11 cellular contexts compared by ENCODE assay signal in the genomic region with DNA sequence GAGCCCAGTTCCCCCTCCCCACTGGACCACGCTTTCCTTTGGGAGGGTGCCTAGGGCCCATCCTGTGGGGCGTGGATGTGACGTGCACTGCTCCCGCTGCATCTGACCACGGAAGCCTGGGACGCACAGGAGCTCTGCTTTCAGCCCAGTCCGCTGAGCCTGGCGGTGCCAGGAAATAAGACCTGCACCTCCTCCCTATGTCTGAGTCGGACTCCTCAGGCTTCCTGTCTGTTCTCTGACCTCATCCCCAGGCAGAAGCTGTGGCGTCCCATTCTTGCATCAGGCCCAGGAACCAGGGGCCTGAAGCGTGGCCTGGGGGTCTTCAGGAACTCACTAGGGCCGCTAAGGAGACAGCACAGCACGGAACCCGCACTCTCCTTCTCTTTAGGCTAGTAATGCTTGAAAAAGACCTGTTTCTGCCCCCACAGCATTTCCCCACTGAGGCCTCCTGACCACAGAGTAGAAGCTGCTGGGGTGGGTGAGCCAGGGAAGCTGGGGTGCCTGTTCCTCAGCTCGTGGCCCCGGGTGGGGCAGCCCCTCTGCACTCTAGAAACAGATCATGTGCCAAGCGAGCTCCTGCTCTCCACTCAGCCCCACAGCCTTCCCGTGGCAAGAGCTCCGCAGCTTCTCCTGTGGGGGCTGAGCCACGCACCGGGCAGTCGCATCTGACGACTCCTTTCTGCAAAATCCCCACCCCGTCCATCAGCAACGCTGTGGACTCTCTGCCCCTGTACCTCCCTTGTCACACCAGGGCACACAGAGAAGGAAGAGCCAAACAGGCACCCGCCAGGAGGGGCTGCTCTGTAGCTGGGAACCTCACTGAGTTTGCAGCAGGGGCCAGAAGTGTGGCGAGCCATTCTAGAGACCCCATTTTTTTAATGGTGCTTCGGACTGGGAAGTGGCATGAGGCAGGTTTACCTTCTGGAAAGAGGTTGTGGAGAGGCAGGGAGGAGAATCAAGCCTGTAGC. TPM values are rescaled to one million over a fixed set of nuclear protein-coding genes. Genes with fewer than 3 reads are reported as not detected.
A peak's percentile ranks its signal among the peaks of the same experiment; 100 is the strongest.
DNase-seq lines count a peak whose midpoint lies in the region; ATAC-seq and TF ChIP-seq lines count a peak whose summit lies in the region.
"Had no signal": no experiment of that assay in that cellular context is flagged by ENCODE, and none has a peak within 500 bp of the region (broad histone marks: within the 10 kb centered on the region; RNA-seq: fewer than 3 reads in every experiment).

No MANE protein-coding gene starts in this region.

- no peaks in the 10 kb centered on the region for H3K36me3 Mint-ChIP-seq in activated CD4-positive, alpha-beta T cell treated with anti-CD3 and anti-CD28 coated beads for 36 hours (ENCODE audit: low read depth)

- 72% methylated on average over 22 of the region's 28 CpGs for WGBS in SK-N-SH (ENCODE audit: low lambda C conversion rate)

- H2AFZ ChIP-seq in SK-N-SH (ENCODE audit: low read depth) = peak overlapping the region; percentile 65
- no peak overlapping the region for H2AFZ ChIP-seq in fibroblast of lung (ENCODE audit: low read length)

- no peaks in the 10 kb centered on the region for H4K20me1 ChIP-seq in SK-N-SH (ENCODE audit: insufficient read depth)
- H4K20me1 ChIP-seq in fibroblast of lung (ENCODE audit: control insufficient read depth, extremely low read depth, insufficient read depth, low read length) = no peaks in the 10 kb centered on the region

- H3K4me1 Mint-ChIP-seq in activated CD4-positive, alpha-beta T cell treated with anti-CD3 and anti-CD28 coated beads for 36 hours = peaks cover 10% of the 10 kb centered on the region

- POLR2A ChIA-PET in activated CD4-positive, alpha-beta T cell treated with anti-CD3 and anti-CD28 coated beads for 36 hours (lab: Charles Lee) = no interaction called here
- POLR2A ChIA-PET in SK-N-SH (lab: Yijun Ruan, JAX) = no interaction called here

- no peak overlapping the region for H3K4me3 ChIP-seq in SK-N-SH (ENCODE audit: low read depth in 2 of 2, low read length in 1 of 2)
- H3K4me3 ChIP-seq in fibroblast of lung (replicated peaks in 1 of 4; ENCODE audit: control extremely low read depth in 1 of 4, insufficient read depth in 1 of 4, low read depth in 3 of 4, low read length in 4 of 4) = no peak overlapping the region
- H3K4me3 ChIP-seq in skeletal muscle cell (ENCODE audit: low read depth, low read length) = no peak overlapping the region

- TF ChIP-seq RAD21 in SK-N-SH (IDR thresholded peaks at IDR 0.05; ENCODE audit: low read length) = no peak

- no peaks in the 10 kb centered on the region for H3K36me3 ChIP-seq in SK-N-SH (replicated peaks in 1 of 2; ENCODE audit: control insufficient read depth in 1 of 2, insufficient read depth in 2 of 2, low read length in 1 of 2)
- no peaks in the 10 kb centered on the region for H3K36me3 ChIP-seq in fibroblast of lung (ENCODE audit: control insufficient read depth, insufficient read depth, low read length)

- H3K79me2 ChIP-seq in SK-N-SH (ENCODE audit: insufficient read depth) (no peaks in the 10 kb centered on the region), fibroblast of lung (ENCODE audit: control insufficient read depth, insufficient read depth, low read length) (no peaks in the 10 kb centered on the region)

- H3K27ac ChIP-seq in SK-N-SH (ENCODE audit: low read depth in 2 of 2, low read length in 1 of 2) (peak overlapping the region in 1 of 2 experiments; percentile 5; a peak in 2 of 4 replicates), fibroblast of lung (ENCODE audit: insufficient read depth, low read length) (no peak overlapping the region)
- H3K27ac ChIP-seq: C4-2B had no signal

- CTCF ChIA-PET in activated CD4-positive, alpha-beta T cell treated with anti-CD3 and anti-CD28 coated beads for 36 hours (lab: Charles Lee) = interaction anchor here (1.2 kb wide), 1 partner anchor 8 kb away, joined by 3 read pairs; no protein-coding TSS in a partner anchor
- CTCF ChIA-PET in SK-N-SH (lab: Yijun Ruan, JAX) = interaction anchor here (0.8 to 1.3 kb wide), 2 partner anchors 45 to 82 kb away, joined by 3 to 6 read pairs; no protein-coding TSS in a partner anchor

- DNase-seq in activated CD4-positive, alpha-beta T cell treated with anti-CD3 and anti-CD28 coated beads for 36 hours = peak; percentile 52
- DNase-seq in activated CD4-positive, alpha-beta T cell treated with anti-CD3 and anti-CD28 coated beads for 4 hours = no peak
- DNase-seq in SK-N-SH = no peak
- peak; percentile 61 to 90 for DNase-seq in fibroblast of lung (ENCODE audit: low read depth in 2 of 2)
- DNase-seq in skeletal muscle cell (ENCODE audit: low read depth) = peak; percentile 48
- DNase-seq in DMS 273 treated with DMSO at 0.1 percent for 48 hours (lab: John Stamatoyannopoulos, UW) = no peak
- DNase-seq in NCI-H1105 (lab: John Stamatoyannopoulos, UW) = no peak
- DNase-seq: NCI-H2107 had no signal

- peaks cover 7% of the 10 kb centered on the region for H3F3A ChIP-seq in SK-N-SH (replicated peaks; ENCODE audit: insufficient read depth)

- H3K9me2 ChIP-seq in SK-N-SH = no peaks in the 10 kb centered on the region

- H3K9ac ChIP-seq in SK-N-SH (0 out of 2 replicates have a peak overlapping the region, but pooled peaks have one; percentile 3), fibroblast of lung (ENCODE audit: insufficient read depth, low read length) (no peak overlapping the region)

- intact Hi-C loops in activated CD4-positive, alpha-beta T cell treated with anti-CD3 and anti-CD28 coated beads for 36 hours (cut with DNase I, micrococcal nuclease) = no loop called here

- peaks cover 14% of the 10 kb centered on the region for H3K27me3 Mint-ChIP-seq in activated CD4-positive, alpha-beta T cell treated with anti-CD3 and anti-CD28 coated beads for 36 hours

- no peak for TF ChIP-seq CTCF in SK-N-SH (IDR thresholded peaks at IDR 0.05)
- TF ChIP-seq CTCF in fibroblast of lung (conservative IDR thresholded peaks at IDR 0.05 in 1 of 2, IDR thresholded peaks at IDR 0.05 in 1 of 2; ENCODE audit: low read depth in 1 of 2, low read length in 2 of 2) = no peak

- H3K27me3 ChIP-seq in SK-N-SH (ENCODE audit: insufficient read depth) = no peaks in the 10 kb centered on the region
- no peaks in the 10 kb centered on the region for H3K27me3 ChIP-seq in fibroblast of lung (ENCODE audit: control insufficient read depth, insufficient read depth, low read length)

- H3K9me3 ChIP-seq in SK-N-SH = no peaks in the 10 kb centered on the region
- no peaks in the 10 kb centered on the region for H3K9me3 ChIP-seq in fibroblast of lung (ENCODE audit: control insufficient read depth, insufficient read depth, low read depth, low read length)

- H3K9me3 Mint-ChIP-seq in activated CD4-positive, alpha-beta T cell treated with anti-CD3 and anti-CD28 coated beads for 36 hours (ENCODE audit: low read depth) = no peaks in the 10 kb centered on the region

- peak overlapping the region; percentile 37 for H3K27ac Mint-ChIP-seq in activated CD4-positive, alpha-beta T cell treated with anti-CD3 and anti-CD28 coated beads for 36 hours

- H3K4me3 Mint-ChIP-seq in activated CD4-positive, alpha-beta T cell treated with anti-CD3 and anti-CD28 coated beads for 36 hours = no peak overlapping the region

- TF ChIP-seq EP300 in SK-N-SH (IDR thresholded peaks at IDR 0.05; ENCODE audit: borderline replicate concordance in 1 of 2, low read depth in 1 of 2, low read length in 1 of 2) = 0 out of 4 replicates have a peak, but pooled peaks of 1 of the 2 experiments have one; percentile 23

- ATAC-seq in activated CD4-positive, alpha-beta T cell treated with anti-CD3 and anti-CD28 coated beads for 36 hours = peak; percentile 78
- no peak for ATAC-seq in HG02798 (IDR thresholded peaks at IDR 0.05; ENCODE audit: poor library complexity, unreplicated experiment)

- H3K4me2 ChIP-seq in SK-N-SH (peak overlapping the region; percentile 42; the same call in 1 of the 2 replicates), fibroblast of lung (ENCODE audit: extremely low read depth, insufficient read depth, low read length) (no peak overlapping the region)

- H3K4me1 ChIP-seq in SK-N-SH (ENCODE audit: control insufficient read depth in 1 of 2, insufficient read depth in 2 of 2, low read depth in 1 of 2, low read length in 1 of 2) (peaks cover 10 to 24% of the 10 kb centered on the region in 2 experiments; a peak in 3 of 4 replicates), fibroblast of lung (ENCODE audit: control insufficient read depth, extremely low read depth, insufficient read depth, low read length) (no peaks in the 10 kb centered on the region)

RNA-seq across cellular contexts. Expression of a gene that starts 22.6 kb away (rescaled TPM):
- under 1 TPM in 1 of 2 experiments, not detected in 1; 0.11 TPM for total RNA-seq in activated CD4-positive, alpha-beta T cell treated with anti-CD3 and anti-CD28 coated beads for 36 hours
- polyA plus RNA-seq in SK-N-SH (2012; rRNA removed) (2.1 and 3.0 TPM in 2 replicates), fibroblast of lung (0.03 and 0.40 TPM in 2 replicates)
- polyA plus RNA-seq in SK-N-SH (2012; cell fraction: cytosol; rRNA removed) = 0.59 and 0.94 TPM in 2 replicates
- polyA plus RNA-seq in SK-N-SH (2012; cell fraction: nucleus; rRNA removed) = 19.6 and 23.9 TPM in 2 replicates
- total RNA-seq in fibroblast of lung = 0.83 and 1.0 TPM in 2 replicates
- polyA plus RNA-seq in fibroblast of lung (2012) = 0.24 TPM in 1 of 2 replicates, not detected in the other
- not detected in 2 replicates for polyA minus RNA-seq in fibroblast of lung (ENCODE audit: low replicate concordance)
- total RNA-seq: mononuclear cell had no signal

RNA-seq across cellular contexts. Expression of a gene that starts 27.2 kb away (rescaled TPM):
- total RNA-seq in activated CD4-positive, alpha-beta T cell treated with anti-CD3 and anti-CD28 coated beads for 36 hours = not detected
- polyA plus RNA-seq in SK-N-SH (2012; rRNA removed) (not detected in 2 replicates), fibroblast of lung (not detected in 2 replicates)
- 0.01 TPM in 1 of 2 replicates, not detected in the other for polyA plus RNA-seq in SK-N-SH (2012; cell fraction: cytosol; rRNA removed)
- polyA plus RNA-seq in SK-N-SH (2012; cell fraction: nucleus; rRNA removed) = not detected in 2 replicates
- total RNA-seq in fibroblast of lung = under 0.01 TPM in 2 replicates
- polyA plus RNA-seq in fibroblast of lung (2012) = 0.10 TPM in 1 of 2 replicates, not detected in the other
- polyA minus RNA-seq in fibroblast of lung (ENCODE audit: low replicate concordance) = not detected in 2 replicates

RNA-seq across cellular contexts. Expression of a gene that starts 54.3 kb away (rescaled TPM):
- total RNA-seq in activated CD4-positive, alpha-beta T cell treated with anti-CD3 and anti-CD28 coated beads for 36 hours = not detected
- polyA plus RNA-seq in SK-N-SH (2012; rRNA removed) (not detected in 2 replicates), fibroblast of lung (not detected in 2 replicates)
- not detected in 2 replicates for polyA plus RNA-seq in SK-N-SH (2012; cell fraction: cytosol; rRNA removed)
- polyA plus RNA-seq in SK-N-SH (2012; cell fraction: nucleus; rRNA removed) = not detected in 2 replicates
- total RNA-seq in fibroblast of lung = not detected in 2 replicates
- polyA plus RNA-seq in fibroblast of lung (2012) = not detected in 2 replicates
- not detected in 2 replicates for polyA minus RNA-seq in fibroblast of lung (ENCODE audit: low replicate concordance)
- total RNA-seq: mononuclear cell had no signal

RNA-seq across cellular contexts. Expression of a gene that starts 58.1 kb away (rescaled TPM):
- 1 to 10 TPM; 2.2 to 2.7 TPM for total RNA-seq in activated CD4-positive, alpha-beta T cell treated with anti-CD3 and anti-CD28 coated beads for 36 hours
- polyA plus RNA-seq in SK-N-SH (2012; rRNA removed) = 1.3 and 2.4 TPM in 2 replicates
- 1.5 and 2.4 TPM in 2 replicates for polyA plus RNA-seq in SK-N-SH (2012; cell fraction: cytosol; rRNA removed)
- polyA plus RNA-seq in SK-N-SH (2012; cell fraction: nucleus; rRNA removed) = 7.8 and 11.2 TPM in 2 replicates
- total RNA-seq in fibroblast of lung = under 0.01 and 0.17 TPM in 2 replicates
- polyA plus RNA-seq in fibroblast of lung = 0.44 and 0.45 TPM in 2 replicates
- polyA plus RNA-seq in fibroblast of lung (2012) = 0.75 and 0.96 TPM in 2 replicates
- 0.16 TPM in 1 of 2 replicates, not detected in the other for polyA minus RNA-seq in fibroblast of lung (ENCODE audit: low replicate concordance)

Comparison
In these comparisons a context has a peak if more than half of its experiments do, and no peak if none do; other contexts are left out.
1. DNase-seq: peak in activated CD4-positive, alpha-beta T cell treated with anti-CD3 and anti-CD28 coated beads for 36 hours (single experiment), fibroblast of lung (2 of 2) and skeletal muscle cell (single experiment); none in activated CD4-positive, alpha-beta T cell treated with anti-CD3 and anti-CD28 coated beads for 4 hours (0 of 2), SK-N-SH (single experiment), DMS 273 treated with DMSO at 0.1 percent for 48 hours (single experiment) and NCI-H1105 (single experiment).